In genomic region chr20:32761831-32762753, GRCh38 we compare ENCODE assay signal across 1 cellular context.
A peak's percentile ranks its signal among the peaks of the same experiment; 100 is the strongest.
TF ChIP-seq lines count a peak whose summit lies in the region.

Gene DNMT3B, plus strand, starts transcription at chr20:32762385. Its CDS starts 17,939 bp downstream, at chr20:32780324.

TF ChIP-seq in HepG2, 621 proteins besides CTCF, POLR2A, EP300 and RAD21 (continued from another document and continues in another):
- TF ChIP-seq HIVEP1 (CRISPR knock-in tag; IDR thresholded peaks at IDR 0.05) = peak; percentile 60; the same call in 1 of the 2 replicates
- no peak for TF ChIP-seq FIP1L1 (IDR thresholded peaks at IDR 0.05; ENCODE audit: borderline replicate concordance, insufficient read depth, low read depth, low read length)
- TF ChIP-seq ZBTB37 (CRISPR knock-in tag; IDR thresholded peaks at IDR 0.05) = no peak
- no peak for TF ChIP-seq ZBTB1 (CRISPR knock-in tag; IDR thresholded peaks at IDR 0.05; ENCODE audit: borderline replicate concordance)
- TF ChIP-seq ZBTB20 (CRISPR knock-in tag; IDR thresholded peaks at IDR 0.05; ENCODE audit: borderline replicate concordance, low read depth) = no peak
- no peak for TF ChIP-seq TIGD3 (CRISPR knock-in tag; IDR thresholded peaks at IDR 0.05; ENCODE audit: borderline replicate concordance)
- TF ChIP-seq PAWR (CRISPR knock-in tag; IDR thresholded peaks at IDR 0.05; ENCODE audit: borderline replicate concordance) = no peak
- TF ChIP-seq IRF9 (CRISPR knock-in tag; IDR thresholded peaks at IDR 0.05; ENCODE audit: borderline replicate concordance) = peak; percentile 73; the same call in 1 of the 2 replicates
- TF ChIP-seq MXD3 (CRISPR knock-in tag; IDR thresholded peaks at IDR 0.05) = peak; percentile 21; the same call in 1 of the 2 replicates
- TF ChIP-seq ATF1 (CRISPR knock-in tag; IDR thresholded peaks at IDR 0.05) = no peak
- no peak for TF ChIP-seq ZNF780A (CRISPR knock-in tag; IDR thresholded peaks at IDR 0.05)
- no peak for TF ChIP-seq ZNF280D (CRISPR knock-in tag; IDR thresholded peaks at IDR 0.05)
- TF ChIP-seq KAT7 (CRISPR knock-in tag; IDR thresholded peaks at IDR 0.05; ENCODE audit: borderline replicate concordance) = no peak
- TF ChIP-seq THAP9 (CRISPR knock-in tag; IDR thresholded peaks at IDR 0.05; ENCODE audit: borderline replicate concordance) = peak; percentile 37; the same call in 1 of the 2 replicates
- no peak for TF ChIP-seq KAT8 (CRISPR knock-in tag; IDR thresholded peaks at IDR 0.05)
- TF ChIP-seq MATR3 (CRISPR knock-in tag; IDR thresholded peaks at IDR 0.05) = no peak
- no peak; the same call in 1 of the 2 replicates for TF ChIP-seq ZSCAN9 (CRISPR knock-in tag; IDR thresholded peaks at IDR 0.05; ENCODE audit: borderline replicate concordance)
- no peak for TF ChIP-seq CCAR2 (optimal IDR thresholded peaks at IDR 0.05; ENCODE audit: low read depth, low read length)
- TF ChIP-seq RBM22 (optimal IDR thresholded peaks at IDR 0.05; ENCODE audit: low read length) = no peak
- TF ChIP-seq ZBTB40 (IDR thresholded peaks at IDR 0.05) = no peak
- TF ChIP-seq ZBTB40 (CRISPR knock-in tag; IDR thresholded peaks at IDR 0.05) = 0 out of 2 replicates have a peak, but pooled peaks have one; percentile 10
- TF ChIP-seq HBP1 (CRISPR knock-in tag; IDR thresholded peaks at IDR 0.05; ENCODE audit: low read depth) = no peak
- TF ChIP-seq TRIM24 (CRISPR knock-in tag; IDR thresholded peaks at IDR 0.05) = no peak
- no peak for TF ChIP-seq E2F2 (CRISPR knock-in tag; IDR thresholded peaks at IDR 0.05; ENCODE audit: borderline replicate concordance)
- TF ChIP-seq KDM2A (CRISPR knock-in tag; IDR thresholded peaks at IDR 0.05; ENCODE audit: borderline replicate concordance, low read depth) = 0 out of 2 replicates have a peak, but pooled peaks have one; percentile 29
